In the genomic region with DNA sequence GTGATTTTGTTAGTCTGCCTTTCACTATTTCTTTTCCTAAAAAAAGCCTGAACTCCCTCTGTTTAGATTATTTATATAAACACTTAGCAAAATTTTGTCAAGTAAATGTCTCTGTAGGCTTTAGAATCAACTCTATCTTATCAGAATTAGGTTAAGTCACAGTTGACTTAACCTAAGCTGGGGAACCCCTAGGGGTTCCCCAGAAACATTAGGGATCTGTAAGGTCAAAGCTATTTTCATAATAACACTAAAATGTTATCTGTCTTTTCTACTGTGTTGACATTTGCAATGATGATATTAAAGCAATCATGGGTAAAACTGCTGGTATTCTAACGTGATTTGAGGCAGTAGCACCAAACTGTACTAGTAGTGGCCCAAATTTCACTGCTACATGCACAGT, we compare ENCODE assay signal across 33 cellular contexts. TPM values are rescaled to one million over a fixed set of nuclear protein-coding genes. Genes with fewer than 3 reads are reported as not detected.
"Had no signal": no experiment of that assay in that cellular context is flagged by ENCODE, and none has a peak within 500 bp of the region (broad histone marks: within the 10 kb centered on the region; RNA-seq: fewer than 3 reads in every experiment).

No MANE protein-coding gene starts in this region.

- H3K9me3 Mint-ChIP-seq: activated B cell treated with CpG ODN at 0.5 μM for 24 hours; activated CD4-positive, alpha-beta memory T cell treated with anti-CD3 and anti-CD28 coated beads, Interleukin-2, amount 10 ng/mL, durations not matched to agents 7 days and 5 days; activated CD4-positive, alpha-beta T cell treated with anti-CD3 and anti-CD28 coated beads, Interleukin-2, amount 10 ng/mL, durations not matched to agents 7 days and 5 days; activated naive CD4-positive, alpha-beta T cell treated with anti-CD3 and anti-CD28 coated beads for 36 hours; activated naive CD8-positive, alpha-beta T cell treated with anti-CD3 and anti-CD28 coated beads, Interleukin-2, amount 10 ng/mL, durations not matched to agents 7 days and 5 days; activated T-helper 2 cell treated with anti-CD3 and anti-CD28 coated beads, Interferon-gamma antibody, Interleukin-2, Interleukin-4, amounts not matched to agents 10 μg/mL and 5 μg/mL and 100 μg/mL, durations not matched to agents 14 hours and 24 hours and 36 hours; T-helper 1 cell treated with Interleukin-12 subunit alpha and Interleukin-12 subunit beta and Interleukin-4 antibody, amounts not matched to agents 30 μg/mL and 1 μg/mL, for 36 hours; T-helper 2 cell treated with Interferon-gamma antibody and Interleukin-4, amounts not matched to agents 5 μg/mL and 100 μg/mL, for 36 hours had no signal

- H3K4me1 Mint-ChIP-seq: activated B cell treated with CpG ODN at 0.5 μM for 24 hours; activated CD4-positive, alpha-beta memory T cell treated with anti-CD3 and anti-CD28 coated beads, Interleukin-2, amount 10 ng/mL, durations not matched to agents 7 days and 5 days; activated CD4-positive, alpha-beta T cell treated with anti-CD3 and anti-CD28 coated beads, Interleukin-2, amount 10 ng/mL, durations not matched to agents 7 days and 5 days; activated CD8-positive, alpha-beta memory T cell treated with anti-CD3 and anti-CD28 coated beads, Interleukin-2, amount 10 ng/mL, durations not matched to agents 7 days and 5 days; activated naive CD4-positive, alpha-beta T cell treated with anti-CD3 and anti-CD28 coated beads, Interleukin-2, amount 50 U/mL, for 24 hours; activated naive CD8-positive, alpha-beta T cell treated with anti-CD3 and anti-CD28 coated beads, Interleukin-2, amount 10 ng/mL, durations not matched to agents 7 days and 5 days; activated naive CD8-positive, alpha-beta T cell treated with anti-CD3 and anti-CD28 coated beads, Interleukin-2, amount 50 U/mL, for 24 hours had no signal

- H3K4me3 ChIP-seq: body of pancreas, breast epithelium had no signal

- H3K4me3 Mint-ChIP-seq: activated B cell treated with CpG ODN at 0.5 μM for 24 hours; activated CD4-positive, alpha-beta memory T cell treated with anti-CD3 and anti-CD28 coated beads, Interleukin-2, amount 10 ng/mL, durations not matched to agents 7 days and 5 days; activated CD4-positive, alpha-beta T cell treated with anti-CD3 and anti-CD28 coated beads, Interleukin-2, amount 10 ng/mL, durations not matched to agents 7 days and 5 days; activated CD8-positive, alpha-beta memory T cell treated with anti-CD3 and anti-CD28 coated beads, Interleukin-2, amount 10 ng/mL, durations not matched to agents 7 days and 5 days; activated CD8-positive, alpha-beta T cell treated with anti-CD3 and anti-CD28 coated beads, Interleukin-2, amount 10 ng/mL, durations not matched to agents 7 days and 5 days; activated naive CD4-positive, alpha-beta T cell treated with anti-CD3 and anti-CD28 coated beads for 36 hours; activated naive CD4-positive, alpha-beta T cell treated with anti-CD3 and anti-CD28 coated beads, Interleukin-2, amount 50 U/mL, for 24 hours; activated naive CD8-positive, alpha-beta T cell; activated naive CD8-positive, alpha-beta T cell treated with anti-CD3 and anti-CD28 coated beads, Interleukin-2, amount 10 ng/mL, durations not matched to agents 7 days and 5 days; activated naive CD8-positive, alpha-beta T cell treated with anti-CD3 and anti-CD28 coated beads, Interleukin-2, amount 50 U/mL, for 24 hours; activated T-cell treated with anti-CD3 and anti-CD28 coated beads, Interleukin-2, amount 50 U/mL, for 24 hours; T-helper 1 cell treated with Interleukin-12 subunit alpha and Interleukin-12 subunit beta and Interleukin-4 antibody, amounts not matched to agents 30 μg/mL and 1 μg/mL, for 36 hours; T-helper 2 cell treated with Interferon-gamma antibody and Interleukin-4, amounts not matched to agents 5 μg/mL and 100 μg/mL, for 36 hours had no signal

- H3K4me1 ChIP-seq: body of pancreas, breast epithelium had no signal

- H3K27ac Mint-ChIP-seq: activated B cell treated with CpG ODN at 0.5 μM for 24 hours; activated CD4-positive, alpha-beta memory T cell treated with anti-CD3 and anti-CD28 coated beads, Interleukin-2, amount 10 ng/mL, durations not matched to agents 7 days and 5 days; activated CD4-positive, alpha-beta T cell treated with anti-CD3 and anti-CD28 coated beads, Interleukin-2, amount 10 ng/mL, durations not matched to agents 7 days and 5 days; activated CD8-positive, alpha-beta memory T cell treated with anti-CD3 and anti-CD28 coated beads, Interleukin-2, amount 10 ng/mL, durations not matched to agents 7 days and 5 days; activated CD8-positive, alpha-beta T cell treated with anti-CD3 and anti-CD28 coated beads, Interleukin-2, amount 10 ng/mL, durations not matched to agents 7 days and 5 days; activated naive CD4-positive, alpha-beta T cell treated with anti-CD3 and anti-CD28 coated beads for 36 hours; activated naive CD4-positive, alpha-beta T cell treated with anti-CD3 and anti-CD28 coated beads, Interleukin-2, amount 50 U/mL, for 24 hours; activated naive CD8-positive, alpha-beta T cell; activated naive CD8-positive, alpha-beta T cell treated with anti-CD3 and anti-CD28 coated beads, Interleukin-2, amount 10 ng/mL, durations not matched to agents 7 days and 5 days; activated naive CD8-positive, alpha-beta T cell treated with anti-CD3 and anti-CD28 coated beads, Interleukin-2, amount 50 U/mL, for 24 hours; activated T-cell treated with anti-CD3 and anti-CD28 coated beads, Interleukin-2, amount 50 U/mL, for 24 hours; activated T-helper 2 cell treated with anti-CD3 and anti-CD28 coated beads, Interferon-gamma antibody, Interleukin-2, Interleukin-4, amounts not matched to agents 10 μg/mL and 5 μg/mL and 100 μg/mL, durations not matched to agents 14 hours and 24 hours and 36 hours; T-helper 1 cell treated with Interleukin-12 subunit alpha and Interleukin-12 subunit beta and Interleukin-4 antibody, amounts not matched to agents 30 μg/mL and 1 μg/mL, for 36 hours; T-helper 2 cell treated with Interferon-gamma antibody and Interleukin-4, amounts not matched to agents 5 μg/mL and 100 μg/mL, for 36 hours had no signal

- H3K36me3 Mint-ChIP-seq: activated CD8-positive, alpha-beta memory T cell treated with anti-CD3 and anti-CD28 coated beads, Interleukin-2, amount 10 ng/mL, durations not matched to agents 7 days and 5 days; activated naive CD4-positive, alpha-beta T cell treated with anti-CD3 and anti-CD28 coated beads, Interleukin-2, amount 50 U/mL, for 24 hours; activated naive CD8-positive, alpha-beta T cell; activated naive CD8-positive, alpha-beta T cell treated with anti-CD3 and anti-CD28 coated beads, Interleukin-2, amount 10 ng/mL, durations not matched to agents 7 days and 5 days had no signal

- ATAC-seq: activated CD8-positive, alpha-beta memory T cell treated with anti-CD3 and anti-CD28 coated beads, Interleukin-2, amount 10 ng/mL, durations not matched to agents 7 days and 5 days; activated CD8-positive, alpha-beta T cell treated with anti-CD3 and anti-CD28 coated beads, Interleukin-2, amount 10 ng/mL, durations not matched to agents 7 days and 5 days; activated naive CD8-positive, alpha-beta T cell treated with anti-CD3 and anti-CD28 coated beads, Interleukin-2, amount 50 U/mL, for 24 hours; body of pancreas had no signal

- DNase-seq: activated B cell treated with CpG ODN at 0.5 μM for 24 hours; activated CD4-positive, alpha-beta memory T cell treated with anti-CD3 and anti-CD28 coated beads, Interleukin-2, amount 10 ng/mL, durations not matched to agents 7 days and 5 days; activated CD4-positive, alpha-beta T cell treated with anti-CD3 and anti-CD28 coated beads for 48 hours; activated CD4-positive, alpha-beta T cell treated with anti-CD3 and anti-CD28 coated beads, Interleukin-2, amount 10 ng/mL, durations not matched to agents 7 days and 5 days; activated CD4-positive, alpha-beta T cell treated with anti-CD3 and anti-CD28 coated beads, Interleukin-2, amount 50 U/mL, for 48 hours; activated CD4-positive, CD25-positive, alpha-beta regulatory T cell treated with anti-CD3 and anti-CD28 coated beads, Interleukin-2, amount 50 U/mL, for 72 hours; activated CD8-positive, alpha-beta memory T cell treated with anti-CD3 and anti-CD28 coated beads for 24 hours; activated CD8-positive, alpha-beta memory T cell treated with anti-CD3 and anti-CD28 coated beads, Interleukin-2, amount 10 ng/mL, durations not matched to agents 7 days and 5 days; activated CD8-positive, alpha-beta memory T cell treated with anti-CD3 and anti-CD28 coated beads, Interleukin-2, amount 50 U/mL, for 48 hours; activated CD8-positive, alpha-beta T cell treated with anti-CD3 and anti-CD28 coated beads, Interleukin-2, amount 10 ng/mL, durations not matched to agents 7 days and 5 days; activated effector memory CD4-positive, alpha-beta T cell treated with Interleukin-2 at 50 U/mL for 16 hours; activated gamma-delta T cell treated with Interleukin-2 at 50 U/mL for 16 hours; activated naive CD4-positive, alpha-beta T cell; activated naive CD4-positive, alpha-beta T cell treated with anti-CD3 and anti-CD28 coated beads for 36 hours; activated naive CD8-positive, alpha-beta T cell treated with anti-CD3 and anti-CD28 coated beads, Interleukin-2, amount 10 ng/mL, durations not matched to agents 7 days and 5 days; activated naive CD8-positive, alpha-beta T cell treated with anti-CD3 and anti-CD28 coated beads, Interleukin-2, amount 50 U/mL, for 24 hours; activated T-cell treated with anti-CD3 and anti-CD28 coated beads, Interleukin-2, amount 50 U/mL, for 24 hours; activated T-cell treated with anti-CD3 and anti-CD28 coated beads, Interleukin-2, amount 50 U/mL, for 48 hours; aorta; body of pancreas; brain microvascular endothelial cell; central memory CD4-positive, alpha-beta T cell; SW 1271; T-helper 1 cell; T-helper 2 cell; T-helper 9 cell had no signal

- H3K27me3 Mint-ChIP-seq: activated B cell treated with CpG ODN at 0.5 μM for 24 hours; activated CD4-positive, alpha-beta memory T cell treated with anti-CD3 and anti-CD28 coated beads, Interleukin-2, amount 10 ng/mL, durations not matched to agents 7 days and 5 days; activated naive CD4-positive, alpha-beta T cell treated with anti-CD3 and anti-CD28 coated beads, Interleukin-2, amount 50 U/mL, for 24 hours; activated naive CD8-positive, alpha-beta T cell; activated naive CD8-positive, alpha-beta T cell treated with anti-CD3 and anti-CD28 coated beads, Interleukin-2, amount 10 ng/mL, durations not matched to agents 7 days and 5 days; activated T-cell treated with anti-CD3 and anti-CD28 coated beads, Interleukin-2, amount 50 U/mL, for 24 hours had no signal

- H3K9me3 ChIP-seq: body of pancreas had no signal

- H3K27ac ChIP-seq: body of pancreas, brain microvascular endothelial cell, breast epithelium, VCaP had no signal

- H3K36me3 ChIP-seq: brain microvascular endothelial cell, breast epithelium had no signal

- H3K27me3 ChIP-seq: body of pancreas, brain microvascular endothelial cell, breast epithelium had no signal

RNA-seq across cellular contexts. Expression of gene DYNC1I1, which starts 24.3 kb away (rescaled TPM):
- total RNA-seq: activated B cell treated with CpG ODN at 0.5 μM for 24 hours; activated CD4-positive, alpha-beta memory T cell treated with anti-CD3 and anti-CD28 coated beads, Interleukin-2, amount 10 ng/mL, durations not matched to agents 7 days and 5 days; activated CD4-positive, alpha-beta T cell treated with anti-CD3 and anti-CD28 coated beads, Interleukin-2, amount 10 ng/mL, durations not matched to agents 7 days and 5 days; activated CD8-positive, alpha-beta memory T cell treated with anti-CD3 and anti-CD28 coated beads, Interleukin-2, amount 10 ng/mL, durations not matched to agents 7 days and 5 days; activated CD8-positive, alpha-beta T cell treated with anti-CD3 and anti-CD28 coated beads, Interleukin-2, amount 10 ng/mL, durations not matched to agents 7 days and 5 days; activated naive CD4-positive, alpha-beta T cell treated with anti-CD3 and anti-CD28 coated beads for 36 hours; activated naive CD8-positive, alpha-beta T cell treated with anti-CD3 and anti-CD28 coated beads, Interleukin-2, amount 10 ng/mL, durations not matched to agents 7 days and 5 days; activated T-helper 2 cell treated with anti-CD3 and anti-CD28 coated beads, Interferon-gamma antibody, Interleukin-2, Interleukin-4, amounts not matched to agents 10 μg/mL and 5 μg/mL and 100 μg/mL, durations not matched to agents 14 hours and 24 hours and 36 hours had no signal
